Comparison of ENCODE assay signal across 25 cellular contexts in the genomic region with DNA sequence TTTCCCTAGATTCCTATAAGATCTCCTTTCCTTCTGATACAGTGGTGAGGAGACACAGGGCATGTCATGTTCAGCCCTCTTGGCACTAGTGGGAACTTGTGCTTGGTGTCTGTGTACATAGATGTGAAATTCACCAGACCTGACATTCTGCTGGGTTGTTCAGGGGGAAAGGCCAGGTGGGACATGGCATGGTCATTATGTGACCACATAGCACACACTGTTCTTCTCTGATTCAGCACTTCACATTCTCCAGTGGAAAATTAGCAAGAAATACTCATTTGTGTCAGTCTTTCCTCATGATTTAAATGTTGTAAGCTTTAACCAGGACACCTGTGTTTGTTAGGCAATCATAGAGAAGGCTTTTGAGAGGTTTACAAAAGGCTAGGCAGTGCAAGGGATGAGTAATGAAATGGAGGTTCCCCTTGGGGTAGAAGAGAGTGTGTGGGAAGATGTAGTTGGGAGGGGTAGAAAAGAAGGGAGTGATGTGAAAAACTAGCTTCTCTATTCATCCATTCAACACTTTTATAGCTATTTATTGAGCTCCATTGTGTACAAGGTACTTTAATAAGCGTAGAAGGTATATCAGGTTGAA.
DNase-seq lines count a peak whose midpoint lies in the region; ATAC-seq and TF ChIP-seq lines count a peak whose summit lies in the region.
"Had no signal": no experiment of that assay in that cellular context is flagged by ENCODE, and none has a peak within 500 bp of the region (broad histone marks: within the 10 kb centered on the region; RNA-seq: fewer than 3 reads in every experiment).

No MANE protein-coding gene starts in this region.

- TF ChIP-seq POLR2A in gastroesophageal sphincter (IDR thresholded peaks at IDR 0.05) = no peak

- H3K4me1 Mint-ChIP-seq in stimulated activated memory B cell treated with anti-CD40 and anti-IgM and Interleukin-4, amounts not matched to agents 10 μg/mL and 1 μg/mL and 100 μg/mL, for 72 hours = no peaks in the 10 kb centered on the region
- H3K4me1 Mint-ChIP-seq: CD4-positive, alpha-beta memory T cell had no signal

- H3K36me3 Mint-ChIP-seq in stimulated activated memory B cell treated with anti-CD40 and anti-IgM and Interleukin-4, amounts not matched to agents 10 μg/mL and 1 μg/mL and 100 μg/mL, for 72 hours = no peaks in the 10 kb centered on the region
- H3K36me3 Mint-ChIP-seq: CD4-positive, alpha-beta memory T cell had no signal

- H3K36me3 ChIP-seq in heart right ventricle (no peaks in the 10 kb centered on the region), gastroesophageal sphincter (no peaks in the 10 kb centered on the region)
- H3K36me3 ChIP-seq: MG63 had no signal

- H3K27me3 ChIP-seq in heart right ventricle (no peaks in the 10 kb centered on the region), gastroesophageal sphincter (peaks cover 4% of the 10 kb centered on the region)
- H3K27me3 ChIP-seq: MG63 had no signal

- no peak for TF ChIP-seq EP300 in gastroesophageal sphincter (IDR thresholded peaks at IDR 0.05)

- intact Hi-C loops in heart right ventricle (cut with DNase I) (no loop called here), left cardiac atrium (cut with DNase I) (no loop called here)

- H3K4me3 ChIP-seq in heart right ventricle = no peak overlapping the region
- no peak overlapping the region for H3K4me3 ChIP-seq in gastroesophageal sphincter
- H3K4me3 ChIP-seq: MG63 had no signal

- no peak overlapping the region for H3K4me3 Mint-ChIP-seq in stimulated activated memory B cell treated with anti-CD40 and anti-IgM and Interleukin-4, amounts not matched to agents 10 μg/mL and 1 μg/mL and 100 μg/mL, for 72 hours
- H3K4me3 Mint-ChIP-seq: CD4-positive, alpha-beta memory T cell had no signal

- TF ChIP-seq CTCF in heart right ventricle (IDR thresholded peaks at IDR 0.05) (no peak), gastroesophageal sphincter (IDR thresholded peaks at IDR 0.05) (no peak)

- peaks cover 9% of the 10 kb centered on the region for H3K27me3 Mint-ChIP-seq in stimulated activated memory B cell treated with anti-CD40 and anti-IgM and Interleukin-4, amounts not matched to agents 10 μg/mL and 1 μg/mL and 100 μg/mL, for 72 hours
- H3K27me3 Mint-ChIP-seq: CD4-positive, alpha-beta memory T cell had no signal

- H3K27ac Mint-ChIP-seq in stimulated activated memory B cell treated with anti-CD40 and anti-IgM and Interleukin-4, amounts not matched to agents 10 μg/mL and 1 μg/mL and 100 μg/mL, for 72 hours = no peak overlapping the region
- H3K27ac Mint-ChIP-seq: CD4-positive, alpha-beta memory T cell had no signal

- H3K9me3 ChIP-seq in heart right ventricle (peaks cover 0 to 13% (median 0%) of the 10 kb centered on the region in 11 donors), gastroesophageal sphincter (no peaks in the 10 kb centered on the region)
- H3K9me3 ChIP-seq: MG63 had no signal

- DNase-seq in heart right ventricle (no peak), left cardiac atrium (no peak), NCI-H774 (lab: John Stamatoyannopoulos, UW) (peak; percentile 88), D341Med (ENCODE audit: low spot score) (no peak)
- DNase-seq: C1 segment of cervical spinal cord; CD4-positive, alpha-beta memory T cell; COR-L47; GOT3; HCEC 1CT; KBM-7; MG63; NCI-H1092; NCI-H1417 treated with DMSO at 0.1 percent for 48 hours; NCI-H1694 treated with DMSO at 0.1 percent for 48 hours; NCI-H2081; NCI-H2171 treated with DMSO at 0.1 percent for 48 hours; NCI-H345; NCI-H524; SHP77 treated with DMSO at 0.1 percent for 48 hours; T-helper 1 cell had no signal

- ATAC-seq in heart right ventricle (peak in 5 of 8 donors; percentile 29 to 62 (median 50)), left cardiac atrium (no peak), gastroesophageal sphincter (peak; percentile 19), HG02970 (IDR thresholded peaks at IDR 0.05; ENCODE audit: low FRiP score, unreplicated experiment) (no peak)
- peak; percentile 55 for ATAC-seq in stimulated activated memory B cell treated with anti-CD40 and anti-IgM and Interleukin-4, amounts not matched to agents 10 μg/mL and 1 μg/mL and 100 μg/mL, for 72 hours
- ATAC-seq: Panc1 had no signal

- H3K27ac ChIP-seq in heart right ventricle (no peak overlapping the region), gastroesophageal sphincter (no peak overlapping the region)
- H3K27ac ChIP-seq: RWPE1 had no signal

- no peaks in the 10 kb centered on the region for H3K9me3 Mint-ChIP-seq in stimulated activated memory B cell treated with anti-CD40 and anti-IgM and Interleukin-4, amounts not matched to agents 10 μg/mL and 1 μg/mL and 100 μg/mL, for 72 hours

- peaks cover 0 to 7% (median 0%) of the 10 kb centered on the region in 9 donors for H3K4me1 ChIP-seq in heart right ventricle
- no peaks in the 10 kb centered on the region for H3K4me1 ChIP-seq in gastroesophageal sphincter

- 63 to 87% methylated on average over 1 of the region's 1 CpG for WGBS in heart right ventricle, 2 donors
- WGBS in gastroesophageal sphincter (ENCODE audit: low coverage in 1 of 2), 2 donors = 63 to 79% methylated on average over 1 of the region's 1 CpG

Comparison
In these comparisons a context has a peak if more than half of its experiments do, and no peak if none do; other contexts are left out.
1. ATAC-seq: peak in heart right ventricle (5 of 8), gastroesophageal sphincter (single experiment) and stimulated activated memory B cell treated with anti-CD40 and anti-IgM and Interleukin-4, amounts not matched to agents 10 μg/mL and 1 μg/mL and 100 μg/mL, for 72 hours (single experiment); none in left cardiac atrium (0 of 2) and HG02970 (single experiment).